8 cellular contexts compared by ENCODE assay signal in the genomic region with DNA sequence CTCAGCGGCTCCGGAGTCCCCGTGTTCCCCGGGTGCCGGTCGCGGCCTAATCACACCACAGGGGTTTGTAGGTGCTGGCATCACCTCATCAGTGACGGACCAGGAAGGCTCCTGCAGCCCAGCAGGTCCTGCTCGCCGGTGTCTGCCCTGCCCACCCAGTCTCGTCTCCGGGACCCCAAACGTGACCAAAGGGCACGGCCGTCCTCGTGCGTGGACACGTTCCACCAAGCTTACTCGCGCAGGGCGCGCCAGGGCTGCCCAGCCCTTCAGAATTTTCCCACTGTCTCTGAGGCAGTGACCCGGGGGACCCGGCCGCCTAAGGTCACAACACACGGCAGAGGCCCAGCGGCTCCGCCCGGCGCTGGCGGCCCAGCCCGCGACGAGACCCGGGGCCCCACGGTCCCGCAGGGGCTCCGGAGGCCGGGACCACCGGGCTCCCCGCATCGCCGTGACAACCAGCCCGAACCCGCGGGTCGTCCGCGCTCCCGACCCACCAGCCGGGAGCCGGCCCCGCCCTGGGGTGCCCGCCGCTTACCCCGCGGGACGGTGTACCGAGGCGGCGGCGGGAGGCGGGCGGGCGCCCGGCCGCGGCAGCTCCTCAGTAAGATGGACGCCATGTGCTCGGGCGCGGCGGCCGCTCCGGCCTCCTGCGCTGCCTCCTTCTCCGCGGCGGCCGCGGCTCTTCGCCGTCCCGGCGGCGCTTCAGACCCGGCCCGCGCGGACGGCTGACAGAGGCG. TPM values are rescaled to one million over a fixed set of nuclear protein-coding genes. Genes with fewer than 3 reads are reported as not detected.
DNase-seq lines count a peak whose midpoint lies in the region; ATAC-seq and TF ChIP-seq lines count a peak whose summit lies in the region.

No MANE protein-coding gene starts in this region.

- peak overlapping the region; percentile 79 for H3K4me3 Mint-ChIP-seq in activated CD4-positive, alpha-beta memory T cell treated with anti-CD3 and anti-CD28 coated beads for 36 hours

- no peaks in the 10 kb centered on the region for H3K27me3 ChIP-seq in A673 (replicated peaks; ENCODE audit: insufficient read depth, low read depth, low read length, poor library complexity)

- peaks cover 37% of the 10 kb centered on the region for H3K4me1 Mint-ChIP-seq in activated CD4-positive, alpha-beta memory T cell treated with anti-CD3 and anti-CD28 coated beads for 36 hours (ENCODE audit: low read depth)

- no peaks in the 10 kb centered on the region for H3K27me3 Mint-ChIP-seq in activated CD4-positive, alpha-beta memory T cell treated with anti-CD3 and anti-CD28 coated beads for 36 hours

- intact Hi-C loops in A673 (cut with micrococcal nuclease; ENCODE audit: unreplicated experiment), result no loop called here
- intact Hi-C loops in activated CD4-positive, alpha-beta memory T cell treated with anti-CD3 and anti-CD28 coated beads for 36 hours (cut with micrococcal nuclease), result loop anchor here (1.0 to 10.0 kb wide), 4 partner anchors 15 to 171 kb away; partner anchors contain the start of genes FAM53A, TACC3 and TMEM129

- H3K9me3 ChIP-seq in A673 (ENCODE audit: low read depth, low read length, poor library complexity, severe bottlenecking), result no peaks in the 10 kb centered on the region

- no peaks in the 10 kb centered on the region for H3K9me3 Mint-ChIP-seq in activated CD4-positive, alpha-beta memory T cell treated with anti-CD3 and anti-CD28 coated beads for 36 hours

- BruUV-seq in A673 (replicated peaks; lab: Mats Ljungman, UMichigan), result no TSS peak

- no peak overlapping the region for H3K27ac Mint-ChIP-seq in activated CD4-positive, alpha-beta memory T cell treated with anti-CD3 and anti-CD28 coated beads for 36 hours

- ATAC-seq in GM19043 (IDR thresholded peaks at IDR 0.05; ENCODE audit: low read depth, unreplicated experiment) (peak; percentile 28), HG03342 (IDR thresholded peaks at IDR 0.05; ENCODE audit: unreplicated experiment) (peak; percentile 19), omental fat pad (ENCODE audit: low FRiP score) (peak; percentile 31)

- DNase-seq in A673 (ENCODE audit: low spot score) (no peak), fibroblast of mammary gland (ENCODE audit: low read depth) (no peak), omental fat pad (ENCODE audit: low spot score) (no peak), cerebellar nuclear complex (lab: John Stamatoyannopoulos, UW) (no peak), inferior parietal cortex (ENCODE audit: extremely low spot score) (no peak)
- peak; percentile 29 for DNase-seq in activated CD4-positive, alpha-beta memory T cell treated with anti-CD3 and anti-CD28 coated beads for 36 hours

- peaks cover 6% of the 10 kb centered on the region for H3K36me3 ChIP-seq in A673 (ENCODE audit: insufficient read depth, low read length, poor library complexity, severe bottlenecking)

- peak overlapping the region; percentile 88 for H3K27ac ChIP-seq in A673 (ENCODE audit: low read depth, low read length, poor library complexity, severe bottlenecking)

- peaks cover 13% of the 10 kb centered on the region for H3K4me1 ChIP-seq in A673 (ENCODE audit: insufficient read depth, low read length, poor library complexity, severe bottlenecking)

- POLR2A ChIA-PET in A673 (lab: Charles Lee; ENCODE audit: low non-redundant PET), result no interaction called here
- POLR2A ChIA-PET in activated CD4-positive, alpha-beta memory T cell treated with anti-CD3 and anti-CD28 coated beads for 36 hours (lab: Charles Lee), result interaction anchor here (0.6 to 3.6 kb wide), 6 partner anchors 13 to 172 kb away, joined by 3 to 31 read pairs (median 4); partner anchors contain the start of gene NSD2

- TF ChIP-seq CTCF in A673 (conservative IDR thresholded peaks at IDR 0.05; ENCODE audit: low read depth, low read length) (no peak), fibroblast of mammary gland (conservative IDR thresholded peaks at IDR 0.05; ENCODE audit: control insufficient read depth, insufficient read depth, low read depth, low read length) (no peak), omental fat pad (IDR thresholded peaks at IDR 0.05) (no peak)

- H3K4me3 ChIP-seq in A673 (ENCODE audit: low read depth, low read length, poor library complexity, severe bottlenecking) (peak overlapping the region; percentile 90), fibroblast of mammary gland (ENCODE audit: control insufficient read depth, low read depth, low read length) (peak overlapping the region; percentile 80)

- CTCF ChIA-PET in A673 (lab: Charles Lee), result no interaction called here
- CTCF ChIA-PET in activated CD4-positive, alpha-beta memory T cell treated with anti-CD3 and anti-CD28 coated beads for 36 hours (lab: Charles Lee), result interaction anchor here (1.0 to 6.1 kb wide), 3 partner anchors 15 to 45 kb away, joined by 3 to 55 read pairs (median 3); no protein-coding TSS in a partner anchor

- H3K36me3 Mint-ChIP-seq in activated CD4-positive, alpha-beta memory T cell treated with anti-CD3 and anti-CD28 coated beads for 36 hours, result peaks cover 8% of the 10 kb centered on the region

RNA-seq across cellular contexts. Expression of gene LETM1, which starts 0.5 kb away (rescaled TPM):
- 102 TPM in 2 replicates for total RNA-seq in A673 (2021)
- 10 to 100 TPM; 41.1 to 42.6 TPM for total RNA-seq in activated CD4-positive, alpha-beta memory T cell treated with anti-CD3 and anti-CD28 coated beads for 36 hours
- 100 to 1,000 TPM in 1 of 4 donors, 10 to 100 TPM in 3; 42.2 to 104 (median 52.8) TPM for total RNA-seq in omental fat pad

RNA-seq across cellular contexts. Expression of gene NSD2, which starts 15.7 kb away (rescaled TPM):
- total RNA-seq in A673 (2021) (227 and 231 TPM in 2 replicates), omental fat pad (10 to 100 TPM; 19.1 to 33.1 (median 28.8) TPM)
- total RNA-seq in activated CD4-positive, alpha-beta memory T cell treated with anti-CD3 and anti-CD28 coated beads for 36 hours, result 100 to 1,000 TPM; 197 to 199 TPM
